ENCODE assay signal across 7 cellular contexts in the genomic region with DNA sequence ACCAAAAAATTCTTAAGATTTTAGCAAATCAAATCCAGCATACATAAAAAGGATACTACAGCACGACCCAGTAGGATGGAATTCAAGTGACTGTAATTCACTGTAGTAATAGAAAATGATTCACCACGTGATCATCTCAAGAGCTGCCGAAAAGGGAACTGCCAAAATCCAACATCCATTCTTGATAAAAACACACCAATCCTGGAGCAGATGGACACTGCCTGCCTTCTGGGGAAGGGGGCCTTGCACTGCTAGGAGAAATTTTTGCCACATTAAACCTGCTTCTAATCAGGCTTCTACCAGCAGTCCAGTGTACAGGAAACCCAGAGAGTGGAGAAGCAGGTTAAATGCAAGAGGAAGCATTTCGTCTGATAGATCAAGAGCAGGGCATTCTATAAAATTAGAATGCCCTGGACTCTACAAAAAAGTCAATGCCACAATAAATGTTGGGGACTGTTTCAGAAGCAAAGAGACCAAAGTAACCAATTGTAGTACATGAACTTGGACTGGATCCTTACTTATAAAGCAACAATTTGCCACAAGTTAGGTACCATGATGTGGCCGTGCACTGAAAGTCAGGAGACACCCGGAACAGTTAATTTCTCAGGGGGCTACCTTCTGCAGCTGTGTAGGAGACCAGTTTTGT. TPM values are rescaled to one million over a fixed set of nuclear protein-coding genes. Genes with fewer than 3 reads are reported as not detected.
DNase-seq lines count a peak whose midpoint lies in the region; TF ChIP-seq lines count a peak whose summit lies in the region.
"Not testable (repeated sequence)": the region's sequence is repeated elsewhere in the genome, so short reads cannot be mapped to it uniquely, and the experiment has no call there.

No MANE protein-coding gene starts in this region.

- BruUV-seq in Calu3 (replicated peaks; lab: Mats Ljungman, UMichigan) = TSS peak; percentile 50

- not testable (repeated sequence) for H3F3A ChIP-seq in MM.1S (ENCODE audit: insufficient read depth, low read length)

- DNase-seq in Calu3; MM.1S; chondrocyte (ENCODE audit: low spot score): not testable (repeated sequence)
- peak; percentile 3 for DNase-seq in T-helper 2 cell treated with Interferon-gamma antibody and Interleukin-4, amounts not matched to agents 5 μg/mL and 100 μg/mL, for 36 hours (ENCODE audit: low spot score)
- DNase-seq in activated T-cell treated with anti-CD3 and anti-CD28 coated beads, Interleukin-2, amount 50 U/mL, for 48 hours = peak; percentile 16 to 18
- DNase-seq in islet precursor cell (peak; percentile 27), osteocyte (ENCODE audit: extremely low spot score, unreplicated experiment) (peak; percentile 23)

- H3K4me1 ChIP-seq in MM.1S (ENCODE audit: low read length) = not testable (repeated sequence)

- peaks cover 30% of the 10 kb centered on the region for H3K36me3 Mint-ChIP-seq in Calu3 (ENCODE audit: insufficient read depth, unreplicated experiment)
- H3K36me3 Mint-ChIP-seq in T-helper 2 cell treated with Interferon-gamma antibody and Interleukin-4, amounts not matched to agents 5 μg/mL and 100 μg/mL, for 36 hours (ENCODE audit: low read depth); chondrocyte (ENCODE audit: low read depth); osteocyte (ENCODE audit: unreplicated experiment): not testable (repeated sequence)

- not testable (repeated sequence) for H3K27me3 ChIP-seq in MM.1S (replicated peaks; ENCODE audit: insufficient read depth, low read length)

- H3K9me3 Mint-ChIP-seq in Calu3 (ENCODE audit: low read depth, unreplicated experiment); T-helper 2 cell treated with Interferon-gamma antibody and Interleukin-4, amounts not matched to agents 5 μg/mL and 100 μg/mL, for 36 hours; chondrocyte (ENCODE audit: low read depth); osteocyte (ENCODE audit: unreplicated experiment): not testable (repeated sequence)

- intact Hi-C loops in Calu3 (cut with micrococcal nuclease; ENCODE audit: unreplicated experiment) = not testable (repeated sequence)

- not testable (repeated sequence) for H3K27me3 Mint-ChIP-seq in Calu3 (ENCODE audit: unreplicated experiment); T-helper 2 cell treated with Interferon-gamma antibody and Interleukin-4, amounts not matched to agents 5 μg/mL and 100 μg/mL, for 36 hours (ENCODE audit: low read depth); chondrocyte (ENCODE audit: low read depth); osteocyte (ENCODE audit: unreplicated experiment)

- not testable (repeated sequence) for H3K9me3 ChIP-seq in MM.1S (replicated peaks; ENCODE audit: insufficient read depth, low read length)

- H3K4me3 Mint-ChIP-seq in Calu3 (ENCODE audit: low read depth, unreplicated experiment) (peak overlapping the region; percentile 96), chondrocyte (ENCODE audit: unreplicated experiment) (peak overlapping the region; percentile 22), osteocyte (ENCODE audit: unreplicated experiment) (peak overlapping the region; percentile 87)
- peak overlapping the region; percentile 93 for H3K4me3 Mint-ChIP-seq in T-helper 2 cell treated with Interferon-gamma antibody and Interleukin-4, amounts not matched to agents 5 μg/mL and 100 μg/mL, for 36 hours

- H2AFZ ChIP-seq in MM.1S (ENCODE audit: low read length) = not testable (repeated sequence)

- H3K4me1 Mint-ChIP-seq in Calu3 (ENCODE audit: low read depth, unreplicated experiment) = peaks cover 16% of the 10 kb centered on the region
- H3K4me1 Mint-ChIP-seq in T-helper 2 cell treated with Interferon-gamma antibody and Interleukin-4, amounts not matched to agents 5 μg/mL and 100 μg/mL, for 36 hours (ENCODE audit: low read depth) = peaks cover 37% of the 10 kb centered on the region
- peaks cover 38% of the 10 kb centered on the region for H3K4me1 Mint-ChIP-seq in chondrocyte (ENCODE audit: low read depth)
- H3K4me1 Mint-ChIP-seq in osteocyte (ENCODE audit: unreplicated experiment) = peaks cover 34% of the 10 kb centered on the region

- peaks cover 34% of the 10 kb centered on the region for H3K79me2 ChIP-seq in MM.1S (ENCODE audit: low read length)

- TF ChIP-seq CTCF in Calu3 (IDR thresholded peaks at IDR 0.05; ENCODE audit: unreplicated experiment); MM.1S (IDR thresholded peaks at IDR 0.05; ENCODE audit: low read length); chondrocyte (IDR thresholded peaks at IDR 0.05); osteocyte (IDR thresholded peaks at IDR 0.05): not testable (repeated sequence)

- CTCF ChIA-PET in Calu3 (lab: Charles Lee) = not testable (repeated sequence)

- not testable (repeated sequence) for H4K20me1 ChIP-seq in MM.1S (ENCODE audit: insufficient read depth, low read length)

- H3K27ac Mint-ChIP-seq in Calu3 (ENCODE audit: unreplicated experiment); T-helper 2 cell treated with Interferon-gamma antibody and Interleukin-4, amounts not matched to agents 5 μg/mL and 100 μg/mL, for 36 hours; chondrocyte (ENCODE audit: unreplicated experiment); osteocyte (ENCODE audit: unreplicated experiment): not testable (repeated sequence)

- not testable (repeated sequence) for H3K9me2 ChIP-seq in MM.1S (replicated peaks; ENCODE audit: insufficient read depth, low read length)

- peak overlapping the region; percentile 25; the same call in 1 of the 2 replicates for H3K4me2 ChIP-seq in MM.1S (ENCODE audit: low read depth, low read length)

- not testable (repeated sequence) for H3K36me3 ChIP-seq in MM.1S (replicated peaks; ENCODE audit: insufficient read depth, low read length)

- H3K9ac ChIP-seq in MM.1S (ENCODE audit: low read length) = not testable (repeated sequence)

- H3K27ac ChIP-seq in MM.1S (ENCODE audit: low read length) = not testable (repeated sequence)

- H3K4me3 ChIP-seq in MM.1S (ENCODE audit: low read length) = not testable (repeated sequence)

RNA-seq across cellular contexts. Expression of a gene that starts 1.7 kb away (rescaled TPM):
- total RNA-seq in Calu3 (2022) = 35.0 and 39.6 TPM in 2 replicates
- 45.7 to 52.6 TPM (median 47.2 TPM) in 3 replicates for total RNA-seq in chondrocyte
- total RNA-seq in osteocyte = 55.0 and 59.4 TPM in 2 replicates

RNA-seq across cellular contexts. Expression of a gene that starts 50.0 kb away (rescaled TPM):
- total RNA-seq in Calu3 (2022) (4.1 and 4.2 TPM in 2 replicates), chondrocyte (0.75 to 5.5 TPM (median 5.5 TPM) in 3 replicates), osteocyte (1.5 and 2.1 TPM in 2 replicates)

Comparison
In these comparisons a context has a peak if more than half of its experiments do, and no peak if none do; other contexts are left out.
1. H3K4me3 Mint-ChIP-seq: peak in every context shown above with its lines; median percentile 96 in Calu3; 93 in T-helper 2 cell treated with Interferon-gamma antibody and Interleukin-4, amounts not matched to agents 5 μg/mL and 100 μg/mL, for 36 hours; 87 in osteocyte; 22 in chondrocyte.